ENCODE assay signal across 28 cellular contexts in genomic region chr10:95909591-95909990, GRCh38.
"Had no signal": no experiment of that assay in that cellular context is flagged by ENCODE, and none has a peak within 500 bp of the region (broad histone marks: within the 10 kb centered on the region; RNA-seq: fewer than 3 reads in every experiment).

No MANE protein-coding gene starts in this region.

- DNase-seq: activated CD4-positive, alpha-beta memory T cell treated with anti-CD3 and anti-CD28 coated beads, Interleukin-2, amount 10 ng/mL, durations not matched to agents 7 days and 5 days; activated CD4-positive, alpha-beta T cell treated with anti-CD3 and anti-CD28 coated beads, Interleukin-2, amount 10 ng/mL, durations not matched to agents 24 days and 14 days; activated naive CD4-positive, alpha-beta T cell; activated naive CD8-positive, alpha-beta T cell treated with anti-CD3 and anti-CD28 coated beads for 36 hours; activated T-cell treated with anti-CD3 and anti-CD28 coated beads, Interleukin-2, amount 50 U/mL, for 48 hours; adrenal gland; aorta; body of pancreas; dermis blood vessel endothelial cell; effector CD4-positive, alpha-beta T cell; esophagus squamous epithelium; gastrocnemius medialis; islet precursor cell; left cardiac atrium; mammary epithelial cell; sigmoid colon; stimulated activated CD4-positive, alpha-beta T cell treated with anti-CD3 and anti-CD28 coated beads, Interleukin-1b, Interleukin-23, amount 100 ng/mL, for 48 hours; stimulated activated CD4-positive, alpha-beta T cell treated with anti-CD3 and anti-CD28 coated beads, Interleukin-4, amount 100 ng/mL, for 4 hours; stimulated activated CD8-positive, alpha-beta memory T cell treated with anti-CD3 and anti-CD28 coated beads, Interleukin-4, amount 100 ng/mL, for 48 hours; stomach; T-helper 17 cell; T1000; tibial artery; WERI-Rb-1 had no signal

- H3K4me3 ChIP-seq: adrenal gland, body of pancreas, esophagus squamous epithelium, gastrocnemius medialis, hepatocyte, sigmoid colon, smooth muscle cell, stomach, tibial artery had no signal

- ATAC-seq: activated CD4-positive, CD25-positive, alpha-beta regulatory T cell treated with anti-CD3 and anti-CD28 coated beads, Interleukin-2, amount 50 U/mL, for 24 hours; body of pancreas; gastrocnemius medialis; left cardiac atrium; stimulated activated memory B cell treated with anti-CD40 and anti-IgM and Interleukin-4, amounts not matched to agents 10 μg/mL and 1 μg/mL and 100 μg/mL, for 72 hours; T-helper 17 cell had no signal
